Comparison of ENCODE assay signal across 6 cellular contexts in genomic region chr15:79728867-79729266, GRCh38.
"Had no signal": no experiment of that assay in that cellular context is flagged by ENCODE, and none has a peak within 500 bp of the region (broad histone marks: within the 10 kb centered on the region; RNA-seq: fewer than 3 reads in every experiment).

No MANE protein-coding gene starts in this region.

- H3K4me3 Mint-ChIP-seq: IgD-negative memory B cell had no signal

- H3K4me3 ChIP-seq: K562 had no signal

- ATAC-seq: HepG2, K562 had no signal

- DNase-seq: IMR-90, KBM-7 had no signal

- H3K36me3 Mint-ChIP-seq: IgD-negative memory B cell had no signal

- H3K27ac ChIP-seq: HL-60 had no signal

- H3K4me1 Mint-ChIP-seq: IgD-negative memory B cell had no signal

- H3K27ac Mint-ChIP-seq: IgD-negative memory B cell had no signal
